1 cellular context compared by ENCODE assay signal in genomic region chr18:74521068-74521725, GRCh38.
TF ChIP-seq lines count a peak whose summit lies in the region.

No MANE protein-coding gene starts in this region.

TF ChIP-seq in HepG2, 621 proteins besides CTCF, POLR2A, EP300 and RAD21:
- TF ChIP-seq RBM22 (optimal IDR thresholded peaks at IDR 0.05; ENCODE audit: low read length), result peak; percentile 44
- TF ChIP-seq ZBTB7A (CRISPR knock-in tag; IDR thresholded peaks at IDR 0.05), result no peak
- no peak for TF ChIP-seq ZNF17 (CRISPR knock-in tag; IDR thresholded peaks at IDR 0.05)
- no peak for TF ChIP-seq ZNF460 (CRISPR knock-in tag; IDR thresholded peaks at IDR 0.05; ENCODE audit: borderline replicate concordance)
- no peak for TF ChIP-seq ZNF878 (CRISPR knock-in tag; IDR thresholded peaks at IDR 0.05)
- TF ChIP-seq ZKSCAN1 (IDR thresholded peaks at IDR 0.05; ENCODE audit: low read length), result no peak
- TF ChIP-seq ZNF713 (CRISPR knock-in tag; IDR thresholded peaks at IDR 0.05), result no peak
- peak; percentile 35 for TF ChIP-seq AGO2 (optimal IDR thresholded peaks at IDR 0.05; ENCODE audit: low read depth, low read length)
- TF ChIP-seq, protein P1, sequence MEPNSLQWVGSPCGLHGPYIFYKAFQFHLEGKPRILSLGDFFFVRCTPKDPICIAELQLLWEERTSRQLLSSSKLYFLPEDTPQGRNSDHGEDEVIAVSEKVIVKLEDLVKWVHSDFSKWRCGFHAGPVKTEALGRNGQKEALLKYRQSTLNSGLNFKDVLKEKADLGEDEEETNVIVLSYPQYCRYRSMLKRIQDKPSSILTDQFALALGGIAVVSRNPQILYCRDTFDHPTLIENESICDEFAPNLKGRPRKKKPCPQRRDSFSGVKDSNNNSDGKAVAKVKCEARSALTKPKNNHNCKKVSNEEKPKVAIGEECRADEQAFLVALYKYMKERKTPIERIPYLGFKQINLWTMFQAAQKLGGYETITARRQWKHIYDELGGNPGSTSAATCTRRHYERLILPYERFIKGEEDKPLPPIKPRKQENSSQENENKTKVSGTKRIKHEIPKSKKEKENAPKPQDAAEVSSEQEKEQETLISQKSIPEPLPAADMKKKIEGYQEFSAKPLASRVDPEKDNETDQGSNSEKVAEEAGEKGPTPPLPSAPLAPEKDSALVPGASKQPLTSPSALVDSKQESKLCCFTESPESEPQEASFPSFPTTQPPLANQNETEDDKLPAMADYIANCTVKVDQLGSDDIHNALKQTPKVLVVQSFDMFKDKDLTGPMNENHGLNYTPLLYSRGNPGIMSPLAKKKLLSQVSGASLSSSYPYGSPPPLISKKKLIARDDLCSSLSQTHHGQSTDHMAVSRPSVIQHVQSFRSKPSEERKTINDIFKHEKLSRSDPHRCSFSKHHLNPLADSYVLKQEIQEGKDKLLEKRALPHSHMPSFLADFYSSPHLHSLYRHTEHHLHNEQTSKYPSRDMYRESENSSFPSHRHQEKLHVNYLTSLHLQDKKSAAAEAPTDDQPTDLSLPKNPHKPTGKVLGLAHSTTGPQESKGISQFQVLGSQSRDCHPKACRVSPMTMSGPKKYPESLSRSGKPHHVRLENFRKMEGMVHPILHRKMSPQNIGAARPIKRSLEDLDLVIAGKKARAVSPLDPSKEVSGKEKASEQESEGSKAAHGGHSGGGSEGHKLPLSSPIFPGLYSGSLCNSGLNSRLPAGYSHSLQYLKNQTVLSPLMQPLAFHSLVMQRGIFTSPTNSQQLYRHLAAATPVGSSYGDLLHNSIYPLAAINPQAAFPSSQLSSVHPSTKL (CRISPR knock-in tag; IDR thresholded peaks at IDR 0.05), result no peak
- TF ChIP-seq ZNF292 (CRISPR knock-in tag; IDR thresholded peaks at IDR 0.05; ENCODE audit: borderline replicate concordance, low read depth), result no peak
- TF ChIP-seq TBL1XR1 (IDR thresholded peaks at IDR 0.05; ENCODE audit: borderline replicate concordance, low read length, partially characterized antibody), result no peak
